ENCODE assay signal across 17 cellular contexts in the genomic region with DNA sequence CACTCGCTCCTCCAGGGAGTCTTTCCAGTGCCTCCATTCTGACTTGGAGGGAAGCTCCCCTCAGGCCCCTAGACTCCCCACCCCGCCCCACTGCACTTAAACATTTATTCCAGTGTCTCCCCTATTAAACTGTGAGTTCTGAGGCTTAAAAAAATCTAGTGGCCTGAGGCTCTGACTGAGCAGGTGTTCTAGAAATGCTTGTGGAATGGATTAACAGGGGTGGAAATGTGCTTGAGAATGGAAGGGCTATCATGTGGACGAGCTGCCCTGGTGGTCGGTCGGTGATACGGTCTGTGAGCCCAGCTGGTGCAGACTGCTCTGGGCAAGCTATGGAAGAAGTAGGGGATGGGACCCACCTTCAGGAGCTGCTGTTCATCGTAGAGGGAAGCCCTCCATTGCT.
DNase-seq lines count a peak whose midpoint lies in the region; ATAC-seq, FAIRE-seq and TF ChIP-seq lines count a peak whose summit lies in the region.
"Had no signal": no experiment of that assay in that cellular context is flagged by ENCODE, and none has a peak within 500 bp of the region (broad histone marks: within the 10 kb centered on the region; RNA-seq: fewer than 3 reads in every experiment).

No MANE protein-coding gene starts in this region.

- peak overlapping the region; percentile 9; the same call in 1 of the 2 replicates for H2BK20ac ChIP-seq in IMR-90 (ENCODE audit: low read depth, low read length)
- H2BK20ac ChIP-seq in H1 (ENCODE audit: low read length) = no peak overlapping the region

- TF ChIP-seq EP300 in H1 (IDR thresholded peaks at IDR 0.05; ENCODE audit: borderline replicate concordance in 1 of 2, low read depth in 2 of 2, low read length in 2 of 2) = no peak
- TF ChIP-seq EP300 in sigmoid colon (IDR thresholded peaks at IDR 0.05) = no peak

- intact Hi-C loops in IMR-90 (cut with micrococcal nuclease) = no loop called here
- intact Hi-C loops in sigmoid colon (cut with DNase I) = no loop called here

- no peak overlapping the region for H3K4me3 ChIP-seq in IMR-90 (ENCODE audit: insufficient read depth, low read depth, low read length)
- no peak overlapping the region for H3K4me3 ChIP-seq in H1 (ENCODE audit: extremely low read depth in 1 of 4, insufficient read depth in 2 of 4, low read depth in 3 of 4, low read length in 4 of 4)
- no peak overlapping the region for H3K4me3 ChIP-seq in sigmoid colon
- H3K4me3 ChIP-seq: BLaER1 treated with 17β-estradiol and CSF1 and Interleukin-3, amounts not matched to agents 10 nM and 100 nM had no signal

- H3K27me3 ChIP-seq in IMR-90 (ENCODE audit: control insufficient read depth, insufficient read depth, low read length) = no peaks in the 10 kb centered on the region
- H3K27me3 ChIP-seq in H1 (replicated peaks in 1 of 4; ENCODE audit: control insufficient read depth in 3 of 4, extremely low read depth in 1 of 4, insufficient read depth in 3 of 4, low read length in 3 of 4) = no peaks in the 10 kb centered on the region
- no peaks in the 10 kb centered on the region for H3K27me3 ChIP-seq in sigmoid colon
- H3K27me3 ChIP-seq: BLaER1 treated with 17β-estradiol and CSF1 and Interleukin-3, amounts not matched to agents 10 nM and 100 nM had no signal

- H4K5ac ChIP-seq in IMR-90 (ENCODE audit: low read depth, low read length) (no peak overlapping the region), H1 (ENCODE audit: insufficient read length, low read depth, low read length) (no peak overlapping the region)

- dilution Hi-C loops in IMR-90 (cut with HindIII; ENCODE audit: low sequenced_read_pairs, unreplicated experiment) = no loop called here

- ATAC-seq in IMR-90 (ENCODE audit: low read depth) = no peak
- no peak for ATAC-seq in HG02642 (IDR thresholded peaks at IDR 0.05; ENCODE audit: poor library complexity, unreplicated experiment)

- WGBS in IMR-90 (ENCODE audit: extremely low coverage in 2 of 2, insufficient read length in 1 of 2), 2 experiments = 100% methylated on average over 3 of the region's 7 CpGs; no CpG with 5 or more reads in 1 of the 2 experiments
- WGBS in H1 (ENCODE audit: extremely low coverage in 1 of 2, insufficient coverage in 1 of 2, insufficient read length in 1 of 2, insufficient replicate concordance in 2 of 2, low coverage in 1 of 2, low lambda C conversion rate in 2 of 2, missing lambda C conversion rate in 1 of 2), 2 experiments = 97% methylated on average over 5 of the region's 7 CpGs; no CpG with 5 or more reads in 1 of the 2 experiments
- 96 to 97% methylated on average over 7 of the region's 7 CpGs for WGBS in sigmoid colon, 2 donors

- H3K79me2 ChIP-seq in H1 (ENCODE audit: control insufficient read depth in 1 of 2, insufficient read depth in 2 of 2, low read length in 2 of 2) = no peaks in the 10 kb centered on the region

- H2BK15ac ChIP-seq in IMR-90 (ENCODE audit: low read depth, low read length) = no peak overlapping the region
- no peak overlapping the region for H2BK15ac ChIP-seq in H1 (ENCODE audit: low read length)

- TF ChIP-seq CTCF in IMR-90 (conservative IDR thresholded peaks at IDR 0.05; ENCODE audit: low read depth, low read length) (no peak), H1 (IDR thresholded peaks at IDR 0.05; ENCODE audit: control extremely low read depth in 1 of 3, insufficient read depth in 1 of 3, low read depth in 1 of 3, low read length in 3 of 3) (peak in 2 of 3 experiments; percentile 3 to 21; a peak in 2 of 4 replicates), sigmoid colon (IDR thresholded peaks at IDR 0.05) (no peak)

- POLR2A ChIA-PET in IMR-90 (lab: Charles Lee; ENCODE audit: unreplicated experiment) = no interaction called here
- POLR2A ChIA-PET in H1 (lab: Charles Lee; ENCODE audit: partially characterized antibody) = interaction anchor here (0.8 kb wide), 1 partner anchor 8 kb away, joined by 3 read pairs; no protein-coding TSS in a partner anchor

- H2BK12ac ChIP-seq in H1 (ENCODE audit: low read depth, low read length) = no peak overlapping the region

- H2BK120ac ChIP-seq in IMR-90 (ENCODE audit: low read depth, low read length) = no peak overlapping the region
- no peak overlapping the region for H2BK120ac ChIP-seq in H1 (replicated peaks; ENCODE audit: low read depth, low read length)

- TF ChIP-seq POLR2A in IMR-90 (IDR thresholded peaks at IDR 0.05; ENCODE audit: low read depth, low read length) (no peak), H1 (IDR thresholded peaks at IDR 0.05; ENCODE audit: control extremely low read depth in 1 of 2, low read depth in 2 of 2, low read length in 2 of 2) (no peak), sigmoid colon (IDR thresholded peaks at IDR 0.05) (no peak)

- no peak overlapping the region for H3K56ac ChIP-seq in IMR-90 (ENCODE audit: extremely low read depth, insufficient read depth, low read length)
- no peak overlapping the region for H3K56ac ChIP-seq in H1 (replicated peaks; ENCODE audit: insufficient read length, low read depth, low read length)

- FAIRE-seq in H1 (lab: Jason Lieb, UNC) = no peak
- FAIRE-seq: GM12891 had no signal

- in situ Hi-C loops in IMR-90 (cut with MboI; ENCODE audit: low sequenced_read_pairs) = no loop called here

- no peak overlapping the region for H2AFZ ChIP-seq in IMR-90 (replicated peaks; ENCODE audit: low read length, poor library complexity)
- no peak overlapping the region for H2AFZ ChIP-seq in H1 (ENCODE audit: low read length)

- H2AK5ac ChIP-seq in IMR-90 (ENCODE audit: low read depth, low read length) = 0 out of 2 replicates have a peak overlapping the region, but pooled peaks have one; percentile 4
- H2AK5ac ChIP-seq in H1 (ENCODE audit: low read depth, low read length) = no peak overlapping the region

- H3K18ac ChIP-seq in IMR-90 (ENCODE audit: low read depth, low read length) = no peak overlapping the region
- no peak overlapping the region; the same call in 1 of the 2 replicates for H3K18ac ChIP-seq in H1 (ENCODE audit: extremely low read depth, low read length)

- H3K9me3 ChIP-seq in IMR-90 (ENCODE audit: control insufficient read depth, insufficient read depth, low read length) (no peaks in the 10 kb centered on the region), H1 (ENCODE audit: insufficient read depth in 2 of 2, low read depth in 1 of 2, low read length in 1 of 2) (no peaks in the 10 kb centered on the region), sigmoid colon (no peaks in the 10 kb centered on the region)
- H3K9me3 ChIP-seq: BLaER1 treated with 17β-estradiol and CSF1 and Interleukin-3, amounts not matched to agents 10 nM and 100 nM had no signal

- H4K91ac ChIP-seq in IMR-90 (ENCODE audit: insufficient read depth, low read depth, low read length) (no peak overlapping the region), H1 (replicated peaks; ENCODE audit: insufficient read length, low read length) (no peak overlapping the region)

- H3K36me3 ChIP-seq in IMR-90 (ENCODE audit: control insufficient read depth, insufficient read depth, low read length) (peaks cover 4% of the 10 kb centered on the region; the same call in 1 of the 2 replicates), H1 (ENCODE audit: control insufficient read depth in 2 of 4, insufficient read depth in 4 of 4, low read length in 3 of 4) (no peaks in the 10 kb centered on the region), sigmoid colon (no peaks in the 10 kb centered on the region)

- no peak overlapping the region for H3K23ac ChIP-seq in IMR-90 (ENCODE audit: low read depth, low read length)
- no peak overlapping the region for H3K23ac ChIP-seq in H1 (ENCODE audit: insufficient read length)

- H4K8ac ChIP-seq in IMR-90 (ENCODE audit: low read depth in 2 of 2, low read length in 2 of 2) = no peak overlapping the region
- no peak overlapping the region for H4K8ac ChIP-seq in H1 (ENCODE audit: extremely low read depth, insufficient read depth, low read length)

- H3K4me1 ChIP-seq in IMR-90 (ENCODE audit: control insufficient read depth, insufficient read depth, low read length) = 0 out of 2 replicates have a peak, but pooled peaks cover 1% of the 10 kb centered on the region
- peaks cover 0 to 2% (median 0%) of the 10 kb centered on the region in 4 experiments; a peak in 1 of 7 replicates for H3K4me1 ChIP-seq in H1 (replicated peaks in 1 of 4; ENCODE audit: control insufficient read depth in 3 of 4, insufficient read depth in 4 of 4, low read length in 3 of 4)
- H3K4me1 ChIP-seq in sigmoid colon = no peaks in the 10 kb centered on the region

- CTCF ChIA-PET in IMR-90 (lab: Yijun Ruan, JAX) = no interaction called here
- CTCF ChIA-PET in H1 (lab: Charles Lee; ENCODE audit: partially characterized antibody) = interaction anchor here (1.0 to 1.8 kb wide), 2 partner anchors 11 to 96 kb away, joined by 3 to 4 read pairs; no protein-coding TSS in a partner anchor

- no peak overlapping the region for H3K14ac ChIP-seq in IMR-90 (replicated peaks; ENCODE audit: low read depth, low read length)
- no peak overlapping the region for H3K14ac ChIP-seq in H1 (ENCODE audit: insufficient read length)

- TF ChIP-seq RAD21 in IMR-90 (IDR thresholded peaks at IDR 0.05; ENCODE audit: low read length) (no peak), H1 (IDR thresholded peaks at IDR 0.05 in 1 of 2, conservative IDR thresholded peaks at IDR 0.05 in 1 of 2; ENCODE audit: low read depth in 2 of 2, low read length in 2 of 2) (no peak)

- no TSS peak for BruUV-seq in IMR-90 (replicated peaks; lab: Mats Ljungman, UMichigan)

- peaks cover 3% of the 10 kb centered on the region; the same call in 1 of the 2 replicates for H4K20me1 ChIP-seq in IMR-90 (ENCODE audit: insufficient read depth, low read length)
- H4K20me1 ChIP-seq in H1 (replicated peaks in 1 of 2; ENCODE audit: control insufficient read depth in 1 of 2, insufficient read depth in 2 of 2, low read length in 2 of 2) = peaks cover 0 to 1% of the 10 kb centered on the region in 2 experiments

- H3K4me2 ChIP-seq in IMR-90 (ENCODE audit: low read depth, low read length) = no peak overlapping the region
- no peak overlapping the region for H3K4me2 ChIP-seq in H1 (ENCODE audit: insufficient read depth in 1 of 2, low read depth in 2 of 2, low read length in 2 of 2)

- peaks cover 13% of the 10 kb centered on the region; the same call in 1 of the 2 replicates for H3K9me1 ChIP-seq in IMR-90 (ENCODE audit: insufficient read depth, low read length)

- H3K79me1 ChIP-seq in IMR-90 (ENCODE audit: low read depth in 1 of 2, low read length in 2 of 2) = peaks cover 10 to 12% of the 10 kb centered on the region in 2 experiments; a peak in 3 of 4 replicates
- H3K79me1 ChIP-seq in H1 (ENCODE audit: low read depth, low read length) = no peaks in the 10 kb centered on the region

- H3K27ac ChIP-seq in IMR-90 (ENCODE audit: insufficient read depth, low read length) (no peak overlapping the region), H1 (ENCODE audit: low read depth, low read length) (no peak overlapping the region), sigmoid colon (no peak overlapping the region)
- H3K27ac ChIP-seq: BLaER1 treated with 17β-estradiol and CSF1 and Interleukin-3, amounts not matched to agents 10 nM and 100 nM had no signal

- H3K23me2 ChIP-seq in H1 (ENCODE audit: low read depth, low read length) = no peaks in the 10 kb centered on the region

- DNase-seq in NCI-H82 (lab: John Stamatoyannopoulos, UW) = peak; percentile 16
- no peak for DNase-seq in NCI-H82 treated with DMSO at 0.1 percent for 48 hours (lab: John Stamatoyannopoulos, UW; ENCODE audit: unreplicated experiment)
- no peak for DNase-seq in IMR-90
- no peak for DNase-seq in H1 (ENCODE audit: low read depth in 1 of 2, low spot score in 2 of 2)
- DNase-seq in sigmoid colon = peak; percentile 35
- DNase-seq in NCI-H2107 (lab: John Stamatoyannopoulos, UW) = no peak
- no peak for DNase-seq in UCSD-AML1 (lab: John Stamatoyannopoulos, UW; ENCODE audit: unreplicated experiment)
- DNase-seq: 8988T; AML-193; CD4-positive, CD25-positive, alpha-beta regulatory T cell; DMS53; GOT3; HCEC 1CT; HFFc6 had no signal

- H3K4ac ChIP-seq in IMR-90 (ENCODE audit: low read depth, low read length) (no peak overlapping the region), H1 (replicated peaks; ENCODE audit: insufficient read length, low read depth, low read length) (no peak overlapping the region)

- no peak overlapping the region for H2AK9ac ChIP-seq in IMR-90 (replicated peaks; ENCODE audit: low read depth, low read length, poor library complexity)

- H2BK5ac ChIP-seq in IMR-90 (ENCODE audit: low read depth, low read length, poor library complexity, severe bottlenecking) (no peak overlapping the region), H1 (ENCODE audit: low read depth, low read length) (no peak overlapping the region)

- H3K9ac ChIP-seq in IMR-90 (ENCODE audit: low read depth, low read length) (no peak overlapping the region), H1 (replicated peaks in 1 of 4; ENCODE audit: extremely low read depth in 1 of 4, low read depth in 3 of 4, low read length in 3 of 4) (no peak overlapping the region)
- H3K9ac ChIP-seq: BLaER1 treated with 17β-estradiol and CSF1 and Interleukin-3, amounts not matched to agents 10 nM and 100 nM had no signal

Comparison
In these comparisons a context has a peak if more than half of its experiments do, and no peak if none do; other contexts are left out.
1. DNase-seq: peak in NCI-H82 (single experiment) and sigmoid colon (single experiment); none in NCI-H82 treated with DMSO at 0.1 percent for 48 hours (single experiment), IMR-90 (single experiment), H1 (0 of 2), NCI-H2107 (single experiment) and UCSD-AML1 (single experiment).
2. CTCF ChIP-seq: peak in H1 (2 of 3); none in IMR-90 (single experiment) and sigmoid colon (0 of 4).